8 cellular contexts compared by ENCODE assay signal in the genomic region with DNA sequence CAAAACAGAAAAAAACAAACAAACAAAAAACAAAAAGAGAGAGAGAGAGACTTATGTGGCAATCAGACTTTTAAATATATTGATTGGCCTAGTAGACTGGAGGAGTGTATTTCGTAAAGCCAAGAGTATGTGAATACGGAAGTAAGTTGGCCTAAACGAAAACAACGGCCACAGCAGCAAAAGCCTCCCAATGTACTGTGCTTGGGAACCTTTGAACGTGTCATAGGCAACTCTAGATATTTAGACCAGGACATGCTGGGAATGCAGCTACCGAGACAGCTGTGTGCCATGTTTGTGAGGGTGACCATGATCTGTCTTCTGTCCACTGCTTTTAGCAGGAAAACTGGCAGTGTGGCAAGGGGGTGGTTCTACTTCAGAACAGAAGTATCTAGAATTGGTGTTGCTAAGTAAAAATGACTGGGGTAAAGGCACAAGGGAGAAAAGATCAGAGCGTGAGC. TPM values are rescaled to one million over a fixed set of nuclear protein-coding genes. Genes with fewer than 3 reads are reported as not detected.
DNase-seq lines count a peak whose midpoint lies in the region; ATAC-seq and TF ChIP-seq lines count a peak whose summit lies in the region.

No MANE protein-coding gene starts in this region.

- no peaks in the 10 kb centered on the region for H3K9me3 ChIP-seq in breast epithelium
- H3K9me3 ChIP-seq in mammary epithelial cell (replicated peaks; ENCODE audit: insufficient read depth, low read length), result no peaks in the 10 kb centered on the region
- no peaks in the 10 kb centered on the region for H3K9me3 ChIP-seq in esophagus muscularis mucosa
- H3K9me3 ChIP-seq in vagina, result no peaks in the 10 kb centered on the region

- no peak for TF ChIP-seq POLR2A in breast epithelium (IDR thresholded peaks at IDR 0.05)
- no peak for TF ChIP-seq POLR2A in esophagus muscularis mucosa (IDR thresholded peaks at IDR 0.05; ENCODE audit: low read depth)
- TF ChIP-seq POLR2A in vagina (IDR thresholded peaks at IDR 0.05), result no peak

- intact Hi-C loops in breast epithelium (cut with DNase I; ENCODE audit: low total_unique reads), result no loop called here
- intact Hi-C loops in mammary epithelial cell (cut with micrococcal nuclease), result loop anchor here (10.0 kb wide), 1 partner anchor 608 kb away; no protein-coding TSS in a partner anchor
- intact Hi-C loops in esophagus muscularis mucosa (cut with DNase I), result no loop called here
- intact Hi-C loops in vagina (cut with DNase I), result loop anchor here (10.0 kb wide), 1 partner anchor 908 kb away; no protein-coding TSS in a partner anchor

- CTCF ChIA-PET in mammary epithelial cell (lab: Charles Lee; ENCODE audit: low non-redundant PET), result no interaction called here

- H3K36me3 ChIP-seq in breast epithelium (no peaks in the 10 kb centered on the region), mammary epithelial cell (ENCODE audit: insufficient read depth, low read length) (no peaks in the 10 kb centered on the region), esophagus muscularis mucosa (no peaks in the 10 kb centered on the region), vagina (no peaks in the 10 kb centered on the region)

- H2AFZ ChIP-seq in mammary epithelial cell (ENCODE audit: low read depth, low read length), result no peak overlapping the region

- WGBS in mammary epithelial cell (ENCODE audit: low coverage, missing lambda C conversion rate), result 98% methylated on average over 7 of the region's 7 CpGs
- 85% methylated on average over 7 of the region's 7 CpGs for WGBS in esophagus muscularis mucosa

- H3K9ac ChIP-seq in mammary epithelial cell (ENCODE audit: insufficient read depth, low read length), result no peak overlapping the region

- dilution Hi-C loops in mammary epithelial cell (cut with HindIII; ENCODE audit: low sequenced_read_pairs), result no loop called here

- H3K27me3 ChIP-seq in breast epithelium (no peaks in the 10 kb centered on the region), mammary epithelial cell (ENCODE audit: insufficient read depth, low read length) (no peaks in the 10 kb centered on the region), esophagus muscularis mucosa (peaks cover 0 to 22% (median 7%) of the 10 kb centered on the region in 4 donors), vagina (no peaks in the 10 kb centered on the region)

- TF ChIP-seq CTCF in breast epithelium (IDR thresholded peaks at IDR 0.05), result no peak
- no peak for TF ChIP-seq CTCF in mammary epithelial cell (conservative IDR thresholded peaks at IDR 0.05 in 1 of 2, IDR thresholded peaks at IDR 0.05 in 1 of 2; ENCODE audit: extremely low read depth in 1 of 2, insufficient read depth in 1 of 2, low read depth in 1 of 2, low read length in 2 of 2)
- no peak for TF ChIP-seq CTCF in esophagus muscularis mucosa (IDR thresholded peaks at IDR 0.05)
- TF ChIP-seq CTCF in vagina (IDR thresholded peaks at IDR 0.05), result no peak
- no peak for TF ChIP-seq CTCF in mesothelial cell of epicardium (IDR thresholded peaks at IDR 0.05; ENCODE audit: unreplicated experiment)

- no peaks in the 10 kb centered on the region for H3K9me3 Mint-ChIP-seq in natural killer cell treated with Interleukin-12 subunit alpha and Interleukin-12 subunit beta and Interleukin-15 and Interleukin-18, amount 100 ng/mL, for 72 hours
- no peaks in the 10 kb centered on the region for H3K9me3 Mint-ChIP-seq in mesothelial cell of epicardium

- peaks cover 28% of the 10 kb centered on the region for H3K79me2 ChIP-seq in mammary epithelial cell (ENCODE audit: insufficient read depth, low read length)

- H3K27ac ChIP-seq in breast epithelium (peak overlapping the region; percentile 18 to 91), mammary epithelial cell (ENCODE audit: insufficient read depth, low read depth, low read length) (no peak overlapping the region), esophagus muscularis mucosa (replicated peaks in 1 of 4) (peak overlapping the region; percentile 41 to 55 (median 52)), vagina (peak overlapping the region; percentile 95)

- TF ChIP-seq EP300 in esophagus muscularis mucosa (IDR thresholded peaks at IDR 0.05), result no peak

- peaks cover under 1 to 7% of the 10 kb centered on the region in 2 donors for H3K27me3 Mint-ChIP-seq in natural killer cell treated with Interleukin-12 subunit alpha and Interleukin-12 subunit beta and Interleukin-15 and Interleukin-18, amount 100 ng/mL, for 72 hours
- peaks cover 48% of the 10 kb centered on the region for H3K27me3 Mint-ChIP-seq in mesothelial cell of epicardium (ENCODE audit: low read depth)

- peaks cover 0 to 2% of the 10 kb centered on the region in 2 donors for H3K4me1 ChIP-seq in breast epithelium
- H3K4me1 ChIP-seq in mammary epithelial cell (ENCODE audit: insufficient read depth, low read length), result peaks cover 17% of the 10 kb centered on the region
- peaks cover 0 to 22% (median 9%) of the 10 kb centered on the region in 4 donors for H3K4me1 ChIP-seq in esophagus muscularis mucosa
- peaks cover 55% of the 10 kb centered on the region for H3K4me1 ChIP-seq in vagina

- H4K20me1 ChIP-seq in mammary epithelial cell (ENCODE audit: insufficient read depth, low read length), result no peaks in the 10 kb centered on the region

- DNase-seq in breast epithelium (ENCODE audit: low spot score in 2 of 2) (no peak), mammary epithelial cell (no peak), esophagus muscularis mucosa (ENCODE audit: extremely low spot score) (no peak), vagina (ENCODE audit: extremely low spot score in 2 of 2) (no peak), mesothelial cell of epicardium (ENCODE audit: low spot score in 2 of 2, unreplicated experiment in 2 of 2) (no peak), KG1 (lab: John Stamatoyannopoulos, UW) (no peak), NCI-H2227 (lab: John Stamatoyannopoulos, UW; ENCODE audit: unreplicated experiment) (no peak)
- DNase-seq in natural killer cell treated with Interleukin-12 subunit alpha and Interleukin-12 subunit beta and Interleukin-15 and Interleukin-18, amount 100 ng/mL, for 72 hours (ENCODE audit: low spot score), result no peak

- H3K4me3 Mint-ChIP-seq in natural killer cell treated with Interleukin-12 subunit alpha and Interleukin-12 subunit beta and Interleukin-15 and Interleukin-18, amount 100 ng/mL, for 72 hours, result peak overlapping the region; percentile 16
- H3K4me3 Mint-ChIP-seq in mesothelial cell of epicardium, result no peak overlapping the region

- peak overlapping the region; percentile 14 to 42 for H3K27ac Mint-ChIP-seq in natural killer cell treated with Interleukin-12 subunit alpha and Interleukin-12 subunit beta and Interleukin-15 and Interleukin-18, amount 100 ng/mL, for 72 hours
- H3K27ac Mint-ChIP-seq in mesothelial cell of epicardium, result no peak overlapping the region

- no TSS peak for BruUV-seq in mammary epithelial cell (replicated peaks; lab: Mats Ljungman, UMichigan)

- H3K4me3 ChIP-seq in breast epithelium, result peak overlapping the region in 2 of 3 donors; percentile 21 to 89
- no peak overlapping the region for H3K4me3 ChIP-seq in mammary epithelial cell (replicated peaks in 1 of 3; ENCODE audit: insufficient read depth in 1 of 3, low read depth in 2 of 3, low read length in 3 of 3)
- H3K4me3 ChIP-seq in esophagus muscularis mucosa, result no peak overlapping the region
- peak overlapping the region in 1 of 2 donors; percentile 91 for H3K4me3 ChIP-seq in vagina

- peaks cover 34% of the 10 kb centered on the region for H3K36me3 Mint-ChIP-seq in natural killer cell treated with Interleukin-12 subunit alpha and Interleukin-12 subunit beta and Interleukin-15 and Interleukin-18, amount 100 ng/mL, for 72 hours
- no peaks in the 10 kb centered on the region for H3K36me3 Mint-ChIP-seq in mesothelial cell of epicardium

- no peak overlapping the region for H3K4me2 ChIP-seq in mammary epithelial cell (ENCODE audit: insufficient read depth, low read depth, low read length)

- ATAC-seq in natural killer cell treated with Interleukin-12 subunit alpha and Interleukin-12 subunit beta and Interleukin-15 and Interleukin-18, amount 100 ng/mL, for 72 hours, result no peak

- H3K4me1 Mint-ChIP-seq in natural killer cell treated with Interleukin-12 subunit alpha and Interleukin-12 subunit beta and Interleukin-15 and Interleukin-18, amount 100 ng/mL, for 72 hours (ENCODE audit: low read depth in 2 of 2), result peaks cover 17 to 43% of the 10 kb centered on the region in 2 donors
- peaks cover 20% of the 10 kb centered on the region for H3K4me1 Mint-ChIP-seq in mesothelial cell of epicardium

- in situ Hi-C loops in mammary epithelial cell (cut with MboI; ENCODE audit: low sequenced_read_pairs in 2 of 2), result loop anchor here in 1 of 2 donors (10.0 kb wide), 1 partner anchor 908 kb away; no protein-coding TSS in a partner anchor

RNA-seq across cellular contexts. Expression of a gene that starts 7.4 kb away (rescaled TPM):
- total RNA-seq in breast epithelium, result 10 to 100 TPM; 21.8 to 66.6 (median 37.0) TPM
- total RNA-seq in mammary epithelial cell, result 10 to 100 TPM; 10.3 to 27.0 TPM
- 3.2 TPM for polyA plus RNA-seq in mammary epithelial cell
- 3.1 TPM for polyA minus RNA-seq in mammary epithelial cell
- total RNA-seq in esophagus muscularis mucosa, result 10 to 100 TPM; 30.4 to 55.1 (median 40.8) TPM
- 10 to 100 TPM in 1 of 2 donors, 1 to 10 TPM in 1; 5.6 to 41.9 TPM for total RNA-seq in natural killer cell treated with Interleukin-12 subunit alpha and Interleukin-12 subunit beta and Interleukin-15 and Interleukin-18, amount 100 ng/mL, for 72 hours
- total RNA-seq in vagina, result 52.5 TPM
- 11.1 to 12.9 TPM (median 11.7 TPM) in 3 replicates for total RNA-seq in mesothelial cell of epicardium

Comparison
In these comparisons a context has a peak if more than half of its experiments do, and no peak if none do; other contexts are left out.
1. H3K4me3 ChIP-seq: peak in breast epithelium (2 of 3); none in mammary epithelial cell (0 of 3) and esophagus muscularis mucosa (0 of 4).
2. intact Hi-C loops: an anchor here in mammary epithelial cell (10.0 kb wide) and vagina (10.0 kb wide); none called in breast epithelium and esophagus muscularis mucosa.